19 cellular contexts compared by ENCODE assay signal in the genomic region with DNA sequence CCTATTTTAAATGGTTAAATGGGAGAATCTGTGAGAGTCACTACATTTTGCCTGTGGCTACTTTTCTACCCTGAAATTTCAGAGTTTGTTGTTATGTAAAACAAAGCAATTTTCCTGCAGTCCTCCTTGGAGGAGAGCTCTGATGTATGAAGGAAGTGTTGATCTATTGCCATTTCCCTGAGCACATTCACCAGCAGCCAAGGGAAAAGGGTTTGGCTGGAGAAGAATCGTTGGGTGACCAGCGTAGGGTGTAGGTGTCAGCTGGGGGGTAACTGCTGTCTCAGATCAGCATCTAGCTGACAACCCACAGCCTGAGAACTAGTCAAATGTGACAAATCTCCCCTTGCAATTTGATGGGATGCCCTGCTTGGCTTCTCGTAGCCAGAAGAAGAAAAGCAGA.
DNase-seq lines count a peak whose midpoint lies in the region; ATAC-seq, FAIRE-seq and TF ChIP-seq lines count a peak whose summit lies in the region.
"Had no signal": no experiment of that assay in that cellular context is flagged by ENCODE, and none has a peak within 500 bp of the region (broad histone marks: within the 10 kb centered on the region; RNA-seq: fewer than 3 reads in every experiment).

No MANE protein-coding gene starts in this region.

- no peak overlapping the region for H2BK15ac ChIP-seq in H1 (ENCODE audit: low read length)

- no peak for TF ChIP-seq CTCF in GM23338 (conservative IDR thresholded peaks at IDR 0.05; ENCODE audit: low read depth in 2 of 2)
- no peak for TF ChIP-seq CTCF in H1 (IDR thresholded peaks at IDR 0.05; ENCODE audit: control extremely low read depth in 1 of 3, insufficient read depth in 1 of 3, low read depth in 1 of 3, low read length in 3 of 3)
- TF ChIP-seq CTCF in neural progenitor cell (IDR thresholded peaks at IDR 0.05): no peak

- no peak overlapping the region for H3K4ac ChIP-seq in H1 (replicated peaks; ENCODE audit: insufficient read length, low read depth, low read length)

- peak; percentile 24 for FAIRE-seq in H1 (lab: Jason Lieb, UNC)
- FAIRE-seq: A204.1, GM12891 had no signal

- CTCF ChIA-PET in H1 (lab: Charles Lee; ENCODE audit: partially characterized antibody): interaction anchor here (0.6 to 2.3 kb wide), 2 partner anchors 51 to 71 kb away, joined by 5 read pairs; no protein-coding TSS in a partner anchor

- H3K79me1 ChIP-seq in H1 (ENCODE audit: low read depth, low read length): no peaks in the 10 kb centered on the region

- no peak overlapping the region for H3K56ac ChIP-seq in H1 (replicated peaks; ENCODE audit: insufficient read length, low read depth, low read length)

- H3K36me3 ChIP-seq in GM23338 (ENCODE audit: insufficient read depth) (no peaks in the 10 kb centered on the region), Karpas-422 (ENCODE audit: insufficient read depth, low read length) (no peaks in the 10 kb centered on the region), H1 (ENCODE audit: control insufficient read depth in 2 of 4, insufficient read depth in 4 of 4, low read length in 3 of 4) (no peaks in the 10 kb centered on the region), neural progenitor cell (no peaks in the 10 kb centered on the region)
- H3K36me3 ChIP-seq: BE2C had no signal

- H3K14ac ChIP-seq in H1 (ENCODE audit: insufficient read length): no peak overlapping the region

- H3K4me2 ChIP-seq in GM23338 (peak overlapping the region; percentile 16), Karpas-422 (ENCODE audit: low read depth, low read length, poor library complexity, severe bottlenecking) (peak overlapping the region; percentile 38), H1 (ENCODE audit: insufficient read depth in 1 of 2, low read depth in 2 of 2, low read length in 2 of 2) (peak overlapping the region in 1 of 2 experiments; percentile 46; a peak in 2 of 4 replicates), neural progenitor cell (peak overlapping the region; percentile 41)

- 79% methylated on average over 3 of the region's 3 CpGs; no CpG with 5 or more reads in 1 of the 2 experiments for WGBS in H1 (ENCODE audit: extremely low coverage in 1 of 2, insufficient coverage in 1 of 2, insufficient read length in 1 of 2, insufficient replicate concordance in 2 of 2, low coverage in 1 of 2, low lambda C conversion rate in 2 of 2, missing lambda C conversion rate in 1 of 2), 2 experiments

- H3K23ac ChIP-seq in H1 (ENCODE audit: insufficient read length): no peak overlapping the region

- H3K27ac Mint-ChIP-seq in GM23338: peak overlapping the region; percentile 46
- H3K27ac Mint-ChIP-seq in neural progenitor cell: no peak overlapping the region

- H3F3A ChIP-seq in GM23338 (replicated peaks; ENCODE audit: low read depth) (no peaks in the 10 kb centered on the region), neural progenitor cell (ENCODE audit: low read depth) (no peaks in the 10 kb centered on the region)

- no peaks in the 10 kb centered on the region for H3K36me3 Mint-ChIP-seq in GM23338 (ENCODE audit: low read depth)
- no peaks in the 10 kb centered on the region for H3K36me3 Mint-ChIP-seq in neural progenitor cell

- H3K4me1 Mint-ChIP-seq in GM23338 (peaks cover 33% of the 10 kb centered on the region), neural progenitor cell (peaks cover 9% of the 10 kb centered on the region)

- H3K4me3 Mint-ChIP-seq in GM23338 (no peak overlapping the region), neural progenitor cell (no peak overlapping the region)

- H3K9me3 Mint-ChIP-seq in GM23338: no peaks in the 10 kb centered on the region
- H3K9me3 Mint-ChIP-seq in neural progenitor cell: peaks cover 3% of the 10 kb centered on the region

- no peak overlapping the region for H2BK5ac ChIP-seq in H1 (ENCODE audit: low read depth, low read length)

- H3K4me1 ChIP-seq in GM23338 (ENCODE audit: insufficient read depth) (peaks cover 39% of the 10 kb centered on the region), Karpas-422 (ENCODE audit: low read length) (peaks cover 20% of the 10 kb centered on the region), H1 (replicated peaks in 1 of 4; ENCODE audit: control insufficient read depth in 3 of 4, insufficient read depth in 4 of 4, low read length in 3 of 4) (peaks cover 2 to 12% (median 10%) of the 10 kb centered on the region in 4 experiments; a peak in 4 of 7 replicates), neural progenitor cell (peaks cover 24% of the 10 kb centered on the region)
- H3K4me1 ChIP-seq: BE2C had no signal

- POLR2A ChIA-PET in H1 (lab: Charles Lee; ENCODE audit: partially characterized antibody): no interaction called here

- no peak overlapping the region for H4K5ac ChIP-seq in H1 (ENCODE audit: insufficient read length, low read depth, low read length)

- H3K79me2 ChIP-seq in GM23338 (replicated peaks; ENCODE audit: insufficient read depth): no peaks in the 10 kb centered on the region
- H3K79me2 ChIP-seq in Karpas-422 (ENCODE audit: low read length): no peaks in the 10 kb centered on the region
- H3K79me2 ChIP-seq in H1 (ENCODE audit: control insufficient read depth in 1 of 2, insufficient read depth in 2 of 2, low read length in 2 of 2): no peaks in the 10 kb centered on the region
- no peaks in the 10 kb centered on the region for H3K79me2 ChIP-seq in neural progenitor cell (ENCODE audit: low read depth)

- H3K27me3 ChIP-seq in GM23338 (ENCODE audit: insufficient read depth) (no peaks in the 10 kb centered on the region), Karpas-422 (ENCODE audit: low read length) (no peaks in the 10 kb centered on the region), H1 (replicated peaks in 1 of 4; ENCODE audit: control insufficient read depth in 3 of 4, extremely low read depth in 1 of 4, insufficient read depth in 3 of 4, low read length in 3 of 4) (no peaks in the 10 kb centered on the region), neural progenitor cell (no peaks in the 10 kb centered on the region)
- H3K27me3 ChIP-seq: BE2C had no signal

- no peaks in the 10 kb centered on the region; the same call in 1 of the 2 replicates for H3K23me2 ChIP-seq in H1 (ENCODE audit: low read depth, low read length)

- H2BK20ac ChIP-seq in H1 (ENCODE audit: low read length): no peak overlapping the region

- H4K20me1 ChIP-seq in GM23338 (replicated peaks; ENCODE audit: insufficient read depth) (no peaks in the 10 kb centered on the region), Karpas-422 (ENCODE audit: insufficient read depth, low read depth, low read length) (no peaks in the 10 kb centered on the region), H1 (replicated peaks in 1 of 2; ENCODE audit: control insufficient read depth in 1 of 2, insufficient read depth in 2 of 2, low read length in 2 of 2) (no peaks in the 10 kb centered on the region), neural progenitor cell (ENCODE audit: low read depth) (no peaks in the 10 kb centered on the region)

- peak overlapping the region; percentile 61; the same call in 1 of the 2 replicates for H2BK12ac ChIP-seq in H1 (ENCODE audit: low read depth, low read length)

- H2AFZ ChIP-seq in GM23338: no peak overlapping the region
- H2AFZ ChIP-seq in Karpas-422 (ENCODE audit: low read length): peak overlapping the region; percentile 80; the same call in 1 of the 2 replicates
- peak overlapping the region; percentile 55 for H2AFZ ChIP-seq in H1 (ENCODE audit: low read length)
- H2AFZ ChIP-seq in neural progenitor cell (replicated peaks): peak overlapping the region; percentile 83
- H2AFZ ChIP-seq: GM23248 had no signal

- no peak overlapping the region for H4K8ac ChIP-seq in H1 (ENCODE audit: extremely low read depth, insufficient read depth, low read length)

- H3K9me3 ChIP-seq in Karpas-422 (ENCODE audit: low read length): no peaks in the 10 kb centered on the region
- no peaks in the 10 kb centered on the region for H3K9me3 ChIP-seq in H1 (ENCODE audit: insufficient read depth in 2 of 2, low read depth in 1 of 2, low read length in 1 of 2)
- H3K9me3 ChIP-seq in neural progenitor cell (ENCODE audit: low read depth): no peaks in the 10 kb centered on the region
- H3K9me3 ChIP-seq: BE2C had no signal

- H3K9ac ChIP-seq in Karpas-422 (ENCODE audit: low read length) (peak overlapping the region; percentile 21), H1 (replicated peaks in 1 of 4; ENCODE audit: extremely low read depth in 1 of 4, low read depth in 3 of 4, low read length in 3 of 4) (no peak overlapping the region), neural progenitor cell (no peak overlapping the region)
- H3K9ac ChIP-seq: GM23248 had no signal

- H4K91ac ChIP-seq in H1 (replicated peaks; ENCODE audit: insufficient read length, low read length): no peak overlapping the region

- TF ChIP-seq EP300 in H1 (IDR thresholded peaks at IDR 0.05; ENCODE audit: borderline replicate concordance in 1 of 2, low read depth in 2 of 2, low read length in 2 of 2): no peak

- H3K9me2 ChIP-seq in GM23338 (ENCODE audit: insufficient read depth) (no peaks in the 10 kb centered on the region), Karpas-422 (replicated peaks; ENCODE audit: insufficient read depth, low read length) (no peaks in the 10 kb centered on the region)

- H3K27ac ChIP-seq in GM23338 (ENCODE audit: low read depth) (peak overlapping the region; percentile 50), Karpas-422 (ENCODE audit: low read length) (no peak overlapping the region), H1 (ENCODE audit: low read depth, low read length) (no peak overlapping the region), neural progenitor cell (no peak overlapping the region)
- H3K27ac ChIP-seq: GM23248 had no signal

- H2BK120ac ChIP-seq in H1 (replicated peaks; ENCODE audit: low read depth, low read length): no peak overlapping the region

- H3K18ac ChIP-seq in H1 (ENCODE audit: extremely low read depth, low read length): no peak overlapping the region

- H3K27me3 Mint-ChIP-seq in GM23338 (ENCODE audit: insufficient read depth, low read depth, poor library complexity) (peaks cover 3% of the 10 kb centered on the region), neural progenitor cell (ENCODE audit: insufficient read depth, low read depth) (no peaks in the 10 kb centered on the region)

- H3K4me3 ChIP-seq in GM23338 (no peak overlapping the region), Karpas-422 (ENCODE audit: low read length) (0 out of 2 replicates have a peak overlapping the region, but pooled peaks have one; percentile 6), H1 (ENCODE audit: extremely low read depth in 1 of 4, insufficient read depth in 2 of 4, low read depth in 3 of 4, low read length in 4 of 4) (no peak overlapping the region), neural progenitor cell (no peak overlapping the region)
- H3K4me3 ChIP-seq: GM23248 had no signal

- H2AK5ac ChIP-seq in H1 (ENCODE audit: low read depth, low read length): no peak overlapping the region

- TF ChIP-seq RAD21 in H1 (IDR thresholded peaks at IDR 0.05 in 1 of 2, conservative IDR thresholded peaks at IDR 0.05 in 1 of 2; ENCODE audit: low read depth in 2 of 2, low read length in 2 of 2): no peak

- ATAC-seq in GM23338: peak; percentile 63
- ATAC-seq in GM21723 (IDR thresholded peaks at IDR 0.05; ENCODE audit: unreplicated experiment): no peak
- ATAC-seq in HG02678 (IDR thresholded peaks at IDR 0.05; ENCODE audit: unreplicated experiment): no peak
- ATAC-seq: Panc1, SK-N-SH treated with all-trans-retinoic acid at 6 μM for 48 hours had no signal

- TF ChIP-seq POLR2A in H1 (IDR thresholded peaks at IDR 0.05; ENCODE audit: control extremely low read depth in 1 of 2, low read depth in 2 of 2, low read length in 2 of 2): no peak

- DNase-seq in GM23338 (ENCODE audit: low spot score) (peak; percentile 30), Karpas-422 (no peak), H1 (ENCODE audit: low read depth in 1 of 2, low spot score in 2 of 2) (no peak), neural progenitor cell (ENCODE audit: low spot score) (no peak), EL (no peak)
- DNase-seq: BE2C; DMS79; GM23248; KBM-7; NCI-H1436 treated with DMSO at 0.1 percent for 48 hours; NCI-H1930; NCI-H510A treated with DMSO at 0.1 percent for 48 hours; NK-92 treated with Interleukin-12 subunit alpha and Interleukin-12 subunit beta, amount 100 ng/mL, for 24 hours had no signal
